Comparison of ENCODE assay signal across 8 cellular contexts in genomic region chr15:50183112-50183794, GRCh38. TPM values are rescaled to one million over a fixed set of nuclear protein-coding genes. Genes with fewer than 3 reads are reported as not detected.
DNase-seq lines count a peak whose midpoint lies in the region; ATAC-seq, FAIRE-seq and TF ChIP-seq lines count a peak whose summit lies in the region.

No MANE protein-coding gene starts in this region.

- H3K9me3 ChIP-seq in GM12878 (replicated peaks; ENCODE audit: control insufficient read depth, insufficient read depth, low read length) (no peaks in the 10 kb centered on the region), prostate gland (no peaks in the 10 kb centered on the region), mesenchymal stem cell (ENCODE audit: control insufficient read depth, low read length) (no peaks in the 10 kb centered on the region)

- no peak overlapping the region for H2BK5ac ChIP-seq in mesenchymal stem cell (ENCODE audit: low read depth, low read length, poor library complexity, severe bottlenecking)

- no peak overlapping the region for H3K4ac ChIP-seq in mesenchymal stem cell (ENCODE audit: low read depth in 1 of 2, low read length in 2 of 2)

- POLR2A ChIA-PET in GM12878 (lab: Charles Lee): interaction anchor here (0.6 kb wide), 1 partner anchor 70 kb away, joined by 5 read pairs; no protein-coding TSS in a partner anchor

- peak overlapping the region; percentile 98 for H3K4me2 ChIP-seq in GM12878 (ENCODE audit: control insufficient read depth, insufficient read depth)
- no peak overlapping the region for H3K4me2 ChIP-seq in mesenchymal stem cell (ENCODE audit: low read length, poor library complexity, severe bottlenecking)

- H2AFZ ChIP-seq in GM12878 (ENCODE audit: control insufficient read depth, low read depth, low read length) (no peak overlapping the region), mesenchymal stem cell (ENCODE audit: low read depth, low read length) (no peak overlapping the region)

- TF ChIP-seq CTCF in HL-60 (IDR thresholded peaks at IDR 0.05; ENCODE audit: insufficient read depth, low read length) (no peak), GM12878 (IDR thresholded peaks at IDR 0.05 in 2 of 3, conservative IDR thresholded peaks at IDR 0.05 in 1 of 3; ENCODE audit: control insufficient read depth in 2 of 3, extremely low read depth in 1 of 3, insufficient read depth in 1 of 3, low read depth in 3 of 3, low read length in 3 of 3) (no peak), prostate gland (IDR thresholded peaks at IDR 0.05) (no peak)

- ATAC-seq in GM12878: peak; percentile 69

- TF ChIP-seq EP300 in GM12878 (IDR thresholded peaks at IDR 0.05; ENCODE audit: borderline replicate concordance in 1 of 2, control insufficient read depth in 1 of 2, low read depth in 2 of 2, low read length in 2 of 2): no peak

- 0% methylated on average over 2 of the region's 2 CpGs for WGBS in GM12878 (ENCODE audit: insufficient coverage, insufficient replicate concordance, low lambda C conversion rate, missing lambda C conversion rate)
- WGBS in prostate gland: 84% methylated on average over 2 of the region's 2 CpGs
- WGBS in mesenchymal stem cell: 86% methylated on average over 2 of the region's 2 CpGs

- no TSS peak for BruUV-seq in GM12878 (replicated peaks; lab: Mats Ljungman, UMichigan)

- H3K27me3 ChIP-seq in HL-60 (ENCODE audit: insufficient read depth, poor library complexity, severe bottlenecking): no peaks in the 10 kb centered on the region
- 0 out of 4 replicates have a peak, but pooled peaks cover 0 to 4% of the 10 kb centered on the region in 2 experiments for H3K27me3 ChIP-seq in GM12878 (replicated peaks in 1 of 2; ENCODE audit: control insufficient read depth in 2 of 2, insufficient read depth in 2 of 2, low read length in 1 of 2)
- H3K27me3 ChIP-seq in prostate gland (replicated peaks; ENCODE audit: insufficient read depth): no peaks in the 10 kb centered on the region
- peaks cover 36 to 44% of the 10 kb centered on the region in 2 experiments for H3K27me3 ChIP-seq in mesenchymal stem cell (ENCODE audit: control insufficient read depth in 1 of 2, insufficient read depth in 1 of 2, low read length in 2 of 2)

- no peak overlapping the region for H3K14ac ChIP-seq in mesenchymal stem cell (ENCODE audit: low read length in 2 of 2)

- no peak overlapping the region for H2AK5ac ChIP-seq in mesenchymal stem cell (ENCODE audit: low read length, severe bottlenecking)

- H4K8ac ChIP-seq in mesenchymal stem cell (ENCODE audit: low read length): no peak overlapping the region

- TF ChIP-seq RAD21 in GM12878 (IDR thresholded peaks at IDR 0.05; ENCODE audit: insufficient read depth, low read depth, low read length): no peak

- H3K4me1 ChIP-seq in GM12878 (ENCODE audit: control insufficient read depth, insufficient read depth, low read length) (peaks cover 7% of the 10 kb centered on the region; the same call in 1 of the 2 replicates), prostate gland (replicated peaks) (no peaks in the 10 kb centered on the region), mesenchymal stem cell (ENCODE audit: control insufficient read depth, insufficient read depth, low read depth, low read length) (peaks cover 13% of the 10 kb centered on the region)

- RAD21 ChIA-PET in GM12878 (lab: Charles Lee; ENCODE audit: unreplicated experiment): interaction anchor here (1.5 to 4.2 kb wide), 2 partner anchors 58 to 132 kb away, joined by 3 to 15 read pairs; no protein-coding TSS in a partner anchor

- intact Hi-C loops in GM12878 (cut with micrococcal nuclease; ENCODE audit: unreplicated experiment) (loop anchor here (10.0 kb wide), 1 partner anchor 132 kb away; no protein-coding TSS in a partner anchor), prostate gland (cut with DNase I) (no loop called here)

- H3K23ac ChIP-seq in mesenchymal stem cell (ENCODE audit: low read length in 2 of 2): no peak overlapping the region

- H3K4me3 ChIP-seq in HL-60 (replicated peaks; ENCODE audit: insufficient read depth, low read length): peak overlapping the region; percentile 88
- H3K4me3 ChIP-seq in GM12878: no peak overlapping the region
- H3K4me3 ChIP-seq in prostate gland: peak overlapping the region; percentile 43 to 51
- H3K4me3 ChIP-seq in mesenchymal stem cell (ENCODE audit: insufficient read depth in 1 of 2, low read depth in 1 of 2, low read length in 2 of 2): no peak overlapping the region

- H3K36me3 ChIP-seq in GM12878 (ENCODE audit: control insufficient read depth in 2 of 2, insufficient read depth in 2 of 2, low read length in 1 of 2): no peaks in the 10 kb centered on the region
- H3K36me3 ChIP-seq in prostate gland: no peaks in the 10 kb centered on the region
- H3K36me3 ChIP-seq in mesenchymal stem cell (ENCODE audit: control insufficient read depth in 1 of 2, insufficient read depth in 2 of 2, low read depth in 1 of 2, low read length in 2 of 2): no peaks in the 10 kb centered on the region

- H3K18ac ChIP-seq in mesenchymal stem cell (ENCODE audit: low read depth in 1 of 2, low read length in 2 of 2): no peak overlapping the region

- DNase-seq in GM19239 (ENCODE audit: insufficient read length, low spot score): peak; percentile 46
- DNase-seq in HL-60 (ENCODE audit: low read depth in 1 of 2, low spot score in 1 of 2): peak in 1 of 2 experiments; percentile 43
- DNase-seq in GM12878 (ENCODE audit: low read depth, low spot score): no peak
- DNase-seq in prostate gland (ENCODE audit: low spot score): no peak
- no peak for DNase-seq in cerebellar nuclear complex (lab: John Stamatoyannopoulos, UW)
- DNase-seq in DMS153 treated with DMSO at 0.1 percent for 48 hours (lab: John Stamatoyannopoulos, UW; ENCODE audit: unreplicated experiment): no peak
- DNase-seq in mesenchymal stem cell: no peak
- no peak for DNase-seq in NCI-H1105 treated with DMSO at 0.1 percent for 48 hours (lab: John Stamatoyannopoulos, UW)

- TF ChIP-seq POLR2A in GM12878 (IDR thresholded peaks at IDR 0.05; ENCODE audit: low read depth, low read length) (no peak), prostate gland (IDR thresholded peaks at IDR 0.05) (no peak)

- H4K20me1 ChIP-seq in GM12878 (ENCODE audit: control insufficient read depth, insufficient read depth): no peaks in the 10 kb centered on the region

- H2BK12ac ChIP-seq in mesenchymal stem cell (ENCODE audit: low read length in 2 of 2): no peak overlapping the region

- SMC1A ChIA-PET in GM12878 (lab: Charles Lee; ENCODE audit: uncharacterized antibody, unreplicated experiment): interaction anchor here (0.6 to 1.9 kb wide), 4 partner anchors 15 to 166 kb away, joined by 3 to 7 read pairs (median 4); no protein-coding TSS in a partner anchor

- FAIRE-seq in GM19239 (lab: Jason Lieb, UNC) (peak; percentile 85), GM12878 (lab: Jason Lieb, UNC) (no peak)

- H3K9ac ChIP-seq in GM12878 (ENCODE audit: control insufficient read depth, insufficient read depth, low read length): no peak overlapping the region
- no peak overlapping the region for H3K9ac ChIP-seq in mesenchymal stem cell (ENCODE audit: low read length)

- no peaks in the 10 kb centered on the region for H3K79me1 ChIP-seq in mesenchymal stem cell (replicated peaks; ENCODE audit: low read length, poor library complexity, severe bottlenecking)

- no peak overlapping the region for H2BK15ac ChIP-seq in mesenchymal stem cell (ENCODE audit: low read depth, poor library complexity, severe bottlenecking)

- in situ Hi-C loops in GM12878 (cut with MboI): no loop called here

- no peak overlapping the region for H4K91ac ChIP-seq in mesenchymal stem cell (ENCODE audit: low read length)

- H3K79me2 ChIP-seq in GM12878 (ENCODE audit: control insufficient read depth, insufficient read depth, low read length): no peaks in the 10 kb centered on the region

- peak overlapping the region; percentile 63 for H3K27ac ChIP-seq in HL-60 (replicated peaks)
- H3K27ac ChIP-seq in GM12878 (ENCODE audit: control insufficient read depth, insufficient read depth): no peak overlapping the region
- H3K27ac ChIP-seq in prostate gland: no peak overlapping the region
- no peak overlapping the region for H3K27ac ChIP-seq in mesenchymal stem cell (ENCODE audit: low read length, poor library complexity, severe bottlenecking)

- H2BK120ac ChIP-seq in mesenchymal stem cell (ENCODE audit: low read depth, low read length): no peak overlapping the region

- CTCF ChIA-PET in GM12878 (lab: Yijun Ruan, JAX): interaction anchor here (0.6 to 4.3 kb wide), 6 partner anchors 9 to 376 kb away, joined by 3 to 44 read pairs (median 3); no protein-coding TSS in a partner anchor

RNA-seq across cellular contexts. Expression of gene SLC27A2, which starts 1.3 kb away (rescaled TPM):
- total RNA-seq in GM12878 (2013; cell fraction: nucleolus; rRNA removed): 0.88 and 2.2 TPM in 2 replicates
- total RNA-seq in GM12878 (2014; rRNA removed) (0.62 and 0.82 TPM in 2 replicates), GM12878 (2014; rRNA removed; fragmentation: Illumina TruSeq; extraction: Trizol) (0.98 and 1.1 TPM in 2 replicates), GM12878 (2021) (0.38 and 0.64 TPM in 2 replicates), prostate gland (10 to 100 TPM in 1 of 2 donors, 1 to 10 TPM in 1; 4.7 to 22.0 TPM)
- 0.24 TPM for polyA plus RNA-seq in GM12878 (2011; ENCODE audit: low read depth)
- polyA plus RNA-seq in GM12878 (2011; rRNA removed) (0.69 and 1.5 TPM in 2 replicates), GM12878 (2014; fragmentation: Illumina TruSeq; extraction: Trizol) (0.55 and 0.59 TPM in 2 replicates), GM12878 (2014; fragmentation: Nextera tagmentation; extraction: Ambion mirVana) (under 1 TPM in 1 of 2 experiments, not detected in 1; 0.22 TPM), GM12878 (2014; rRNA removed) (0.67 and 0.83 TPM in 2 replicates), GM12878 (2016; fragmentation: Nextera tagmentation; extraction: Ambion mirVana) (1 to 10 TPM in 1 of 2 experiments, under 1 TPM in 1; 0.98 to 1.2 TPM)
- polyA plus RNA-seq in GM12878 (2011; cell fraction: cytosol; rRNA removed): 0.46 and 0.59 TPM in 2 replicates
- polyA plus RNA-seq in GM12878 (2011; cell fraction: nucleus; rRNA removed): 0.46 and 0.47 TPM in 2 replicates
- 0.38 and 0.52 TPM in 2 replicates for polyA plus RNA-seq in GM12878 (2012)
- 0.36 and 0.80 TPM in 2 replicates for polyA minus RNA-seq in GM12878 (2011; rRNA and poly(A)+ RNA removed)
- polyA minus RNA-seq in GM12878 (2011; cell fraction: cytosol; rRNA and poly(A)+ RNA removed): 3.3 and 4.0 TPM in 2 replicates
- 1.2 and 1.4 TPM in 2 replicates for polyA minus RNA-seq in GM12878 (2011; cell fraction: nucleus; rRNA and poly(A)+ RNA removed)
- not detected for polyA plus RNA-seq in mesenchymal stem cell (2013, experiment 1 of 2)
- not detected for polyA plus RNA-seq in mesenchymal stem cell (2013, experiment 2 of 2)

Comparison
In these comparisons a context has a peak if more than half of its experiments do, and no peak if none do; other contexts are left out.
1. H3K4me3 ChIP-seq: peak in HL-60 (single experiment) and prostate gland (2 of 2); none in GM12878 (single experiment) and mesenchymal stem cell (0 of 2).